ENCODE assay signal across 8 cellular contexts in genomic region chr5:122195784-122196394, GRCh38.
DNase-seq lines count a peak whose midpoint lies in the region; ATAC-seq and TF ChIP-seq lines count a peak whose summit lies in the region.

No MANE protein-coding gene starts in this region.

- H3K9me3 ChIP-seq in left lung, result no peaks in the 10 kb centered on the region

- no peak overlapping the region for H3K27ac ChIP-seq in left lung

- no peaks in the 10 kb centered on the region for H3K9me3 Mint-ChIP-seq in MCF 10A (ENCODE audit: unreplicated experiment)
- no peaks in the 10 kb centered on the region for H3K9me3 Mint-ChIP-seq in activated T-helper 1 cell treated with anti-CD3 and anti-CD28 coated beads, Interleukin-12 subunit alpha, Interleukin-12 subunit beta, Interleukin-2, Interleukin-4 antibody, amounts not matched to agents 30 ng/mL and 10 ng/mL and 1 ng/mL, durations not matched to agents 14 hours and 24 hours and 36 hours

- peak; percentile 35 for DNase-seq in AG09309 (ENCODE audit: low read depth)
- peak; percentile 24 for DNase-seq in H7
- peak; percentile 26 to 69 for DNase-seq in NCI-H526 (lab: John Stamatoyannopoulos, UW)
- peak; percentile 80 for DNase-seq in MCF 10A (ENCODE audit: unreplicated experiment)
- DNase-seq in left lung, result no peak
- no peak for DNase-seq in stimulated activated naive CD8-positive, alpha-beta T cell treated with anti-CD3 and anti-CD28 coated beads, Interleukin-15, Interleukin-2, amounts not matched to agents 100 U/mL and 50 U/mL, for 24 hours
- DNase-seq in activated T-helper 1 cell treated with anti-CD3 and anti-CD28 coated beads, Interleukin-12 subunit alpha, Interleukin-12 subunit beta, Interleukin-2, Interleukin-4 antibody, amounts not matched to agents 30 ng/mL and 10 ng/mL and 1 ng/mL, durations not matched to agents 14 hours and 24 hours and 36 hours (ENCODE audit: low spot score), result no peak

- peaks cover 5% of the 10 kb centered on the region for H3K4me1 Mint-ChIP-seq in MCF 10A (ENCODE audit: insufficient read depth, unreplicated experiment)
- H3K4me1 Mint-ChIP-seq in activated T-helper 1 cell treated with anti-CD3 and anti-CD28 coated beads, Interleukin-12 subunit alpha, Interleukin-12 subunit beta, Interleukin-2, Interleukin-4 antibody, amounts not matched to agents 30 ng/mL and 10 ng/mL and 1 ng/mL, durations not matched to agents 14 hours and 24 hours and 36 hours (ENCODE audit: low read depth), result no peaks in the 10 kb centered on the region

- H3K36me3 Mint-ChIP-seq in MCF 10A (ENCODE audit: insufficient read depth, unreplicated experiment), result no peaks in the 10 kb centered on the region
- no peaks in the 10 kb centered on the region for H3K36me3 Mint-ChIP-seq in activated T-helper 1 cell treated with anti-CD3 and anti-CD28 coated beads, Interleukin-12 subunit alpha, Interleukin-12 subunit beta, Interleukin-2, Interleukin-4 antibody, amounts not matched to agents 30 ng/mL and 10 ng/mL and 1 ng/mL, durations not matched to agents 14 hours and 24 hours and 36 hours (ENCODE audit: low read depth)

- H3K4me3 ChIP-seq in AG09309 (ENCODE audit: control insufficient read depth, low read depth, low read length) (no peak overlapping the region), H7 (ENCODE audit: insufficient read depth, low read depth, low read length) (no peak overlapping the region), left lung (no peak overlapping the region)

- TF ChIP-seq CTCF in AG09309 (IDR thresholded peaks at IDR 0.05; ENCODE audit: control insufficient read depth, insufficient read depth, low read depth, low read length, missing control alignments) (peak; percentile 81), MCF 10A (IDR thresholded peaks at IDR 0.05; ENCODE audit: unreplicated experiment) (peak; percentile 82), left lung (IDR thresholded peaks at IDR 0.05) (peak; percentile 46 to 49)

- H3K27me3 ChIP-seq in H7 (ENCODE audit: control insufficient read depth, insufficient read depth, low read length) (no peaks in the 10 kb centered on the region), left lung (no peaks in the 10 kb centered on the region)

- ATAC-seq in left lung, result peak; percentile 86
- no peak for ATAC-seq in stimulated activated naive CD8-positive, alpha-beta T cell treated with anti-CD3 and anti-CD28 coated beads, Interleukin-15, Interleukin-2, amounts not matched to agents 100 U/mL and 50 U/mL, for 24 hours
- ATAC-seq in HG02840 (IDR thresholded peaks at IDR 0.05; ENCODE audit: low FRiP score, unreplicated experiment), result no peak

- no peak overlapping the region for H3K27ac Mint-ChIP-seq in MCF 10A (ENCODE audit: low read depth, unreplicated experiment)
- H3K27ac Mint-ChIP-seq in activated T-helper 1 cell treated with anti-CD3 and anti-CD28 coated beads, Interleukin-12 subunit alpha, Interleukin-12 subunit beta, Interleukin-2, Interleukin-4 antibody, amounts not matched to agents 30 ng/mL and 10 ng/mL and 1 ng/mL, durations not matched to agents 14 hours and 24 hours and 36 hours, result no peak overlapping the region

- POLR2A ChIA-PET in MCF 10A (lab: Yijun Ruan, JAX), result interaction anchor here (0.7 to 2.7 kb wide), 12 partner anchors 8 to 231 kb away, joined by 3 to 12 read pairs (median 4); no protein-coding TSS in a partner anchor

- no peak overlapping the region for H3K4me3 Mint-ChIP-seq in MCF 10A (ENCODE audit: unreplicated experiment)
- no peak overlapping the region for H3K4me3 Mint-ChIP-seq in activated T-helper 1 cell treated with anti-CD3 and anti-CD28 coated beads, Interleukin-12 subunit alpha, Interleukin-12 subunit beta, Interleukin-2, Interleukin-4 antibody, amounts not matched to agents 30 ng/mL and 10 ng/mL and 1 ng/mL, durations not matched to agents 14 hours and 24 hours and 36 hours

- CTCF ChIA-PET in MCF 10A (lab: Yijun Ruan, JAX), result interaction anchor here (0.5 to 14.1 kb wide), 92 partner anchors 9 to 1824 kb away, joined by 3 to 402 read pairs (median 5); partner anchors contain the start of gene ZNF474

- no peaks in the 10 kb centered on the region for H3K36me3 ChIP-seq in H7 (replicated peaks; ENCODE audit: control insufficient read depth, insufficient read depth, low read length)
- H3K36me3 ChIP-seq in left lung, result no peaks in the 10 kb centered on the region

- H3K4me1 ChIP-seq in left lung, result no peaks in the 10 kb centered on the region

- no TSS peak for BruUV-seq in MCF 10A (replicated peaks; lab: Mats Ljungman, UMichigan)

- peaks cover 20% of the 10 kb centered on the region for H3K27me3 Mint-ChIP-seq in MCF 10A (ENCODE audit: insufficient read depth, unreplicated experiment)
- H3K27me3 Mint-ChIP-seq in activated T-helper 1 cell treated with anti-CD3 and anti-CD28 coated beads, Interleukin-12 subunit alpha, Interleukin-12 subunit beta, Interleukin-2, Interleukin-4 antibody, amounts not matched to agents 30 ng/mL and 10 ng/mL and 1 ng/mL, durations not matched to agents 14 hours and 24 hours and 36 hours (ENCODE audit: insufficient read depth), result peaks cover 15% of the 10 kb centered on the region

- intact Hi-C loops in MCF 10A (cut with micrococcal nuclease) (loop anchor here (1.0 to 10.0 kb wide), 5 partner anchors 116 to 1149 kb away; partner anchors contain the start of gene SNCAIP), left lung (cut with DNase I) (loop anchor here in 1 of 2 donors (5.0 kb wide), 1 partner anchor 216 kb away; no protein-coding TSS in a partner anchor)
- intact Hi-C loops in activated T-helper 1 cell treated with anti-CD3 and anti-CD28 coated beads, Interleukin-12 subunit alpha, Interleukin-12 subunit beta, Interleukin-2, Interleukin-4 antibody, amounts not matched to agents 30 ng/mL and 10 ng/mL and 1 ng/mL, durations not matched to agents 14 hours and 24 hours and 36 hours (cut with micrococcal nuclease), result loop anchor here (10.0 kb wide), 2 partner anchors 299 to 1419 kb away; no protein-coding TSS in a partner anchor

Comparison
In these comparisons a context has a peak if more than half of its experiments do, and no peak if none do; other contexts are left out.
1. DNase-seq: peak in AG09309 (single experiment), H7 (single experiment), NCI-H526 (2 of 2) and MCF 10A (single experiment); none in left lung (0 of 2), stimulated activated naive CD8-positive, alpha-beta T cell treated with anti-CD3 and anti-CD28 coated beads, Interleukin-15, Interleukin-2, amounts not matched to agents 100 U/mL and 50 U/mL, for 24 hours (single experiment) and activated T-helper 1 cell treated with anti-CD3 and anti-CD28 coated beads, Interleukin-12 subunit alpha, Interleukin-12 subunit beta, Interleukin-2, Interleukin-4 antibody, amounts not matched to agents 30 ng/mL and 10 ng/mL and 1 ng/mL, durations not matched to agents 14 hours and 24 hours and 36 hours (single experiment).
2. Peak in every context shown above with its lines, with median percentiles within 50 percentile points of each other: CTCF ChIP-seq.